In the genomic region with DNA sequence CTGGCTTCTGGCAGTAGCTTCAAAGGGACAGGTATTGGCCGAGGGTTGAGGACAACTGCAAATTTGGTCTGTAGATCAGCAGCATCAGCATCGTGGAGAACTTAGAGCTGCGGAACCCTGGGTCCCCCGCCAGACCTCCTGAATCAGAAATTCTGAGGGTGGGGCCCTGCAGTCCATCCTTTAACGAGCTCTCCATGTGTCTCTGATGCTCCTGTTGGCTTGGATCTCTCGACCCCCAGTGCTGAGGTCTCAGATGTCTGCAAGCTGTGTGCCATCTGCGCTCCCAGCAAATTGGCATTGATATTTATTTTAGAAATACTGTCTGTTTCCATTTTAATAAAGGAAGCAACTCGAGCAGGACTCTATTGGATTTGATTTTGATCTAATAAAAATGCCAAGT, we compare ENCODE assay signal across 27 cellular contexts.
"Had no signal": no experiment of that assay in that cellular context is flagged by ENCODE, and none has a peak within 500 bp of the region (broad histone marks: within the 10 kb centered on the region; RNA-seq: fewer than 3 reads in every experiment).

No MANE protein-coding gene starts in this region.

- DNase-seq: activated CD4-positive, alpha-beta memory T cell treated with anti-CD3 and anti-CD28 coated beads, Interleukin-2, amount 10 ng/mL, durations not matched to agents 7 days and 5 days; activated CD4-positive, alpha-beta T cell treated with anti-CD3 and anti-CD28 coated beads for 36 hours; activated CD4-positive, alpha-beta T cell treated with anti-CD3 and anti-CD28 coated beads, Interleukin-2, amount 10 ng/mL, durations not matched to agents 7 days and 5 days; activated CD4-positive, alpha-beta T cell treated with anti-CD3 and anti-CD28 coated beads, Interleukin-2, amount 50 U/mL, for 4 hours; activated CD4-positive, CD25-positive, alpha-beta regulatory T cell; activated CD4-positive, CD25-positive, alpha-beta regulatory T cell treated with anti-CD3 and anti-CD28 coated beads, Interleukin-2, amount 50 U/mL, for 72 hours; activated CD8-positive, alpha-beta memory T cell treated with anti-CD3 and anti-CD28 coated beads, Interleukin-2, amount 50 U/mL, for 48 hours; activated gamma-delta T cell; activated naive CD4-positive, alpha-beta T cell; activated naive CD4-positive, alpha-beta T cell treated with anti-CD3 and anti-CD28 coated beads, Interleukin-2, amount 10 ng/mL, durations not matched to agents 7 days and 5 days; activated naive CD8-positive, alpha-beta T cell treated with anti-CD3 and anti-CD28 coated beads, Interleukin-2, amount 10 ng/mL, durations not matched to agents 7 days and 5 days; activated T-cell treated with anti-CD3 and anti-CD28 coated beads for 4 hours; activated T-cell treated with anti-CD3 and anti-CD28 coated beads, Interleukin-2, amount 50 U/mL, for 24 hours; activated T-cell treated with anti-CD3 and anti-CD28 coated beads, Interleukin-2, amount 50 U/mL, for 72 hours; central memory CD4-positive, alpha-beta T cell; cortex of kidney; dermis blood vessel endothelial cell; effector CD4-positive, alpha-beta T cell; effector memory CD8-positive, alpha-beta T cell; erythroblast; foreskin keratinocyte; gastrocnemius medialis; glutamatergic neuron; heart left ventricle; T-helper 2 cell had no signal

- H3K27ac Mint-ChIP-seq: activated CD4-positive, alpha-beta memory T cell treated with anti-CD3 and anti-CD28 coated beads, Interleukin-2, amount 10 ng/mL, durations not matched to agents 7 days and 5 days; activated CD4-positive, alpha-beta T cell treated with anti-CD3 and anti-CD28 coated beads for 36 hours; activated CD4-positive, alpha-beta T cell treated with anti-CD3 and anti-CD28 coated beads, Interleukin-2, amount 10 ng/mL, durations not matched to agents 7 days and 5 days; activated naive CD4-positive, alpha-beta T cell treated with anti-CD3 and anti-CD28 coated beads, Interleukin-2, amount 10 ng/mL, durations not matched to agents 7 days and 5 days; activated naive CD8-positive, alpha-beta T cell treated with anti-CD3 and anti-CD28 coated beads, Interleukin-2, amount 10 ng/mL, durations not matched to agents 7 days and 5 days; activated T-cell treated with anti-CD3 and anti-CD28 coated beads, Interleukin-2, amount 50 U/mL, for 24 hours; activated T-cell treated with anti-CD3 and anti-CD28 coated beads, Interleukin-2, amount 50 U/mL, for 72 hours; effector memory CD8-positive, alpha-beta T cell had no signal

- H3K9me3 Mint-ChIP-seq: activated CD4-positive, alpha-beta memory T cell treated with anti-CD3 and anti-CD28 coated beads, Interleukin-2, amount 10 ng/mL, durations not matched to agents 7 days and 5 days; activated CD4-positive, alpha-beta T cell treated with anti-CD3 and anti-CD28 coated beads, Interleukin-2, amount 10 ng/mL, durations not matched to agents 7 days and 5 days; activated naive CD4-positive, alpha-beta T cell treated with anti-CD3 and anti-CD28 coated beads, Interleukin-2, amount 10 ng/mL, durations not matched to agents 7 days and 5 days; activated naive CD4-positive, alpha-beta T cell treated with anti-CD3 and anti-CD28 coated beads, Interleukin-2, amount 50 U/mL, for 72 hours; activated naive CD8-positive, alpha-beta T cell treated with anti-CD3 and anti-CD28 coated beads, Interleukin-2, amount 10 ng/mL, durations not matched to agents 7 days and 5 days; activated T-cell treated with anti-CD3 and anti-CD28 coated beads, Interleukin-2, amount 50 U/mL, for 72 hours had no signal

- H3K36me3 Mint-ChIP-seq: activated naive CD4-positive, alpha-beta T cell treated with anti-CD3 and anti-CD28 coated beads, Interleukin-2, amount 10 ng/mL, durations not matched to agents 7 days and 5 days; activated naive CD4-positive, alpha-beta T cell treated with anti-CD3 and anti-CD28 coated beads, Interleukin-2, amount 50 U/mL, for 72 hours; activated naive CD8-positive, alpha-beta T cell treated with anti-CD3 and anti-CD28 coated beads, Interleukin-2, amount 10 ng/mL, durations not matched to agents 7 days and 5 days; brain had no signal

- H3K4me3 Mint-ChIP-seq: activated CD4-positive, alpha-beta memory T cell treated with anti-CD3 and anti-CD28 coated beads, Interleukin-2, amount 10 ng/mL, durations not matched to agents 7 days and 5 days; activated CD4-positive, alpha-beta T cell treated with anti-CD3 and anti-CD28 coated beads for 36 hours; activated CD4-positive, alpha-beta T cell treated with anti-CD3 and anti-CD28 coated beads, Interleukin-2, amount 10 ng/mL, durations not matched to agents 7 days and 5 days; activated naive CD4-positive, alpha-beta T cell treated with anti-CD3 and anti-CD28 coated beads, Interleukin-2, amount 10 ng/mL, durations not matched to agents 7 days and 5 days; activated naive CD8-positive, alpha-beta T cell treated with anti-CD3 and anti-CD28 coated beads, Interleukin-2, amount 10 ng/mL, durations not matched to agents 7 days and 5 days; activated T-cell treated with anti-CD3 and anti-CD28 coated beads, Interleukin-2, amount 50 U/mL, for 24 hours; activated T-cell treated with anti-CD3 and anti-CD28 coated beads, Interleukin-2, amount 50 U/mL, for 72 hours; brain; effector memory CD8-positive, alpha-beta T cell had no signal

- ATAC-seq: activated CD4-positive, alpha-beta T cell treated with anti-CD3 and anti-CD28 coated beads for 36 hours; activated naive CD4-positive, alpha-beta T cell treated with anti-CD3 and anti-CD28 coated beads, Interleukin-2, amount 50 U/mL, for 72 hours; activated T-cell treated with anti-CD3 and anti-CD28 coated beads, Interleukin-2, amount 50 U/mL, for 72 hours; effector memory CD8-positive, alpha-beta T cell; foreskin keratinocyte; gastrocnemius medialis; heart left ventricle had no signal
